ENCODE assay signal across 21 cellular contexts in the genomic region with DNA sequence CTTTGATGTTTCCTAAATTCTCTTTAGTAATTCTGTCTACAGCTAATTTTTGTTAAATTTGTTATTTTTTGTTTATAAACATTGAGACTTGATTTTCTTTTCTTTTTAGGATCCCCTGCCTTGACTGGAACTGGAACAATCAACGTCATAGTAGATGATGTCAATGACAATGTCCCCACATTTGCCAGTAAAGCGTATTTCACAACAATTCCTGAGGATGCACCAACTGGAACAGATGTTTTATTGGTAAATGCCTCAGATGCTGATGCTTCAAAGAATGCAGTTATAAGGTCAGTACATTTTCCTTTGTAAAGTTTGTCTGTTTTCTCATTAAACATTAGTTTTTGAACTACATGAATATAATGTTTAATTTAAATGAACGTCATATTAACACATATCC.
DNase-seq lines count a peak whose midpoint lies in the region; ATAC-seq and TF ChIP-seq lines count a peak whose summit lies in the region.
"Had no signal": no experiment of that assay in that cellular context is flagged by ENCODE, and none has a peak within 500 bp of the region (broad histone marks: within the 10 kb centered on the region; RNA-seq: fewer than 3 reads in every experiment).

No MANE protein-coding gene starts in this region.

- intact Hi-C loops in left colon (cut with DNase I, micrococcal nuclease) = no loop called here

- DNase-seq in EH (ENCODE audit: low read depth) (peak; percentile 45), amniotic epithelial cell (ENCODE audit: low read depth) (peak; percentile 16), foreskin fibroblast (peak; percentile 42 to 65), skeletal muscle cell (ENCODE audit: low read depth) (peak; percentile 14), left colon (no peak), LoVo (ENCODE audit: low spot score) (no peak)
- DNase-seq: activated naive CD4-positive, alpha-beta T cell treated with anti-CD3 and anti-CD28 coated beads for 36 hours; activated T-cell treated with anti-CD3 and anti-CD28 coated beads, Interleukin-2, amount 50 U/mL, for 48 hours; endodermal cell; foreskin melanocyte; hypothalamus; islet precursor cell; naive thymus-derived CD8-positive, alpha-beta T cell; NCI-H1436; NCI-H2171 treated with DMSO at 0.1 percent for 48 hours; NCI-H69; ovary; stimulated activated naive B cell treated with anti-CD40 and anti-IgM and Interleukin-4, amounts not matched to agents 10 μg/mL and 1 μg/mL and 100 μg/mL, for 72 hours had no signal

- no peak for TF ChIP-seq CTCF in foreskin fibroblast (IDR thresholded peaks at IDR 0.05; ENCODE audit: low read depth, low read length)

- H3K4me3 ChIP-seq in foreskin fibroblast (ENCODE audit: low read depth in 1 of 2, low read length in 2 of 2) (no peak overlapping the region), skeletal muscle cell (ENCODE audit: low read depth, low read length) (no peak overlapping the region)
- H3K4me3 ChIP-seq: ascending aorta, ovary had no signal

- ATAC-seq in left colon (no peak), GM21529 (IDR thresholded peaks at IDR 0.05; ENCODE audit: unreplicated experiment) (no peak)
- ATAC-seq: naive thymus-derived CD8-positive, alpha-beta T cell; sciatic nerve; stimulated activated naive B cell treated with anti-CD40 and anti-IgM and Interleukin-4, amounts not matched to agents 10 μg/mL and 1 μg/mL and 100 μg/mL, for 72 hours had no signal

Comparison
In these comparisons a context has a peak if more than half of its experiments do, and no peak if none do; other contexts are left out.
1. DNase-seq: peak in EH (single experiment), amniotic epithelial cell (single experiment), foreskin fibroblast (2 of 2) and skeletal muscle cell (single experiment); none in left colon (0 of 2) and LoVo (single experiment).